Comparison of ENCODE assay signal across 32 cellular contexts in genomic region chr11:1529286-1529685, GRCh38. TPM values are rescaled to one million over a fixed set of nuclear protein-coding genes. Genes with fewer than 3 reads are reported as not detected.
"Had no signal": no experiment of that assay in that cellular context is flagged by ENCODE, and none has a peak within 500 bp of the region (broad histone marks: within the 10 kb centered on the region; RNA-seq: fewer than 3 reads in every experiment).

No MANE protein-coding gene starts in this region.

- H3K36me3 ChIP-seq: breast epithelium had no signal

- H3K27me3 ChIP-seq: breast epithelium had no signal

- DNase-seq: activated B cell treated with CpG ODN at 0.5 μM for 24 hours; activated CD4-positive, alpha-beta T cell treated with anti-CD3 and anti-CD28 coated beads for 1 hour; activated CD4-positive, alpha-beta T cell treated with anti-CD3 and anti-CD28 coated beads, Interleukin-2, amount 10 ng/mL, durations not matched to agents 24 days and 14 days; activated CD4-positive, alpha-beta T cell treated with anti-CD3 and anti-CD28 coated beads, Interleukin-2, amount 50 U/mL, for 48 hours; activated CD8-positive, alpha-beta memory T cell treated with anti-CD3 and anti-CD28 coated beads for 24 hours; activated effector memory CD4-positive, alpha-beta T cell treated with anti-CD3 and anti-CD28 coated beads, Interleukin-2, amount 50 U/mL, for 16 hours; activated naive CD4-positive, alpha-beta T cell treated with Interleukin-2 at 50 U/mL for 16 hours; activated T-cell treated with anti-CD3 and anti-CD28 coated beads, Interleukin-2, amount 50 U/mL, for 4 hours; aorta; caudate nucleus; Karpas-422; MM.1S; NCI-H1105; NCI-H1436; NCI-H1694 treated with DMSO at 0.1 percent for 48 hours; NCI-H2029 treated with DMSO at 0.1 percent for 48 hours; NCI-H345; NCI-H510A; NCI-H526 treated with DMSO at 0.1 percent for 48 hours; NCI-H82; NK-92 treated with Interleukin-12 subunit alpha and Interleukin-12 subunit beta, amount 100 ng/mL, for 24 hours; OCI-M1; RPMI8226; SHP77 treated with DMSO at 0.1 percent for 48 hours; T-helper 9 cell had no signal

- H3K36me3 Mint-ChIP-seq: activated naive CD4-positive, alpha-beta T cell treated with anti-CD3 and anti-CD28 coated beads, Interleukin-2, amount 50 U/mL, for 72 hours had no signal

- H3K27ac ChIP-seq: breast epithelium had no signal

- H3K4me3 ChIP-seq: breast epithelium, K562 had no signal

- ATAC-seq: activated naive CD4-positive, alpha-beta T cell treated with anti-CD3 and anti-CD28 coated beads, Interleukin-2, amount 50 U/mL, for 72 hours; activated T-cell treated with anti-CD3 and anti-CD28 coated beads, Interleukin-2, amount 50 U/mL, for 4 hours; Panc1 had no signal

- H3K27me3 Mint-ChIP-seq: activated B cell treated with CpG ODN at 0.5 μM for 24 hours; activated CD4-positive, alpha-beta T cell treated with anti-CD3 and anti-CD28 coated beads, Interleukin-2, amount 10 ng/mL, durations not matched to agents 24 days and 14 days had no signal

- H3K4me3 Mint-ChIP-seq: activated B cell treated with CpG ODN at 0.5 μM for 24 hours; activated CD4-positive, alpha-beta T cell treated with anti-CD3 and anti-CD28 coated beads, Interleukin-2, amount 10 ng/mL, durations not matched to agents 24 days and 14 days; activated T-cell treated with anti-CD3 and anti-CD28 coated beads, Interleukin-2, amount 50 U/mL, for 4 hours; T-helper 1 cell treated with Interleukin-12 subunit alpha and Interleukin-12 subunit beta and Interleukin-4 antibody, amounts not matched to agents 30 μg/mL and 1 μg/mL, for 36 hours had no signal

- H3K27ac Mint-ChIP-seq: activated B cell treated with CpG ODN at 0.5 μM for 24 hours; activated CD4-positive, alpha-beta T cell treated with anti-CD3 and anti-CD28 coated beads, Interleukin-2, amount 10 ng/mL, durations not matched to agents 24 days and 14 days; T-helper 1 cell treated with Interleukin-12 subunit alpha and Interleukin-12 subunit beta and Interleukin-4 antibody, amounts not matched to agents 30 μg/mL and 1 μg/mL, for 36 hours had no signal

- H3K9me3 ChIP-seq: breast epithelium had no signal

- H3K9me3 Mint-ChIP-seq: activated B cell treated with CpG ODN at 0.5 μM for 24 hours; activated CD4-positive, alpha-beta T cell treated with anti-CD3 and anti-CD28 coated beads, Interleukin-2, amount 10 ng/mL, durations not matched to agents 24 days and 14 days; activated naive CD4-positive, alpha-beta T cell treated with anti-CD3 and anti-CD28 coated beads, Interleukin-2, amount 50 U/mL, for 72 hours; activated T-cell treated with anti-CD3 and anti-CD28 coated beads, Interleukin-2, amount 50 U/mL, for 4 hours; T-helper 1 cell treated with Interleukin-12 subunit alpha and Interleukin-12 subunit beta and Interleukin-4 antibody, amounts not matched to agents 30 μg/mL and 1 μg/mL, for 36 hours had no signal

RNA-seq across cellular contexts. Expression of gene KRTAP5-1, which starts 55.8 kb away (rescaled TPM):
- total RNA-seq: activated B cell treated with CpG ODN at 0.5 μM for 24 hours; activated CD4-positive, alpha-beta T cell treated with anti-CD3 and anti-CD28 coated beads, Interleukin-2, amount 10 ng/mL, durations not matched to agents 24 days and 14 days; activated naive CD4-positive, alpha-beta T cell treated with anti-CD3 and anti-CD28 coated beads, Interleukin-2, amount 50 U/mL, for 72 hours; activated T-cell treated with anti-CD3 and anti-CD28 coated beads, Interleukin-2, amount 50 U/mL, for 4 hours; aorta; breast epithelium; K562; SK-MEL-5 had no signal
- polyA plus RNA-seq: adipose tissue, aorta, K562 had no signal
